1 cellular context compared by ENCODE assay signal in the genomic region with DNA sequence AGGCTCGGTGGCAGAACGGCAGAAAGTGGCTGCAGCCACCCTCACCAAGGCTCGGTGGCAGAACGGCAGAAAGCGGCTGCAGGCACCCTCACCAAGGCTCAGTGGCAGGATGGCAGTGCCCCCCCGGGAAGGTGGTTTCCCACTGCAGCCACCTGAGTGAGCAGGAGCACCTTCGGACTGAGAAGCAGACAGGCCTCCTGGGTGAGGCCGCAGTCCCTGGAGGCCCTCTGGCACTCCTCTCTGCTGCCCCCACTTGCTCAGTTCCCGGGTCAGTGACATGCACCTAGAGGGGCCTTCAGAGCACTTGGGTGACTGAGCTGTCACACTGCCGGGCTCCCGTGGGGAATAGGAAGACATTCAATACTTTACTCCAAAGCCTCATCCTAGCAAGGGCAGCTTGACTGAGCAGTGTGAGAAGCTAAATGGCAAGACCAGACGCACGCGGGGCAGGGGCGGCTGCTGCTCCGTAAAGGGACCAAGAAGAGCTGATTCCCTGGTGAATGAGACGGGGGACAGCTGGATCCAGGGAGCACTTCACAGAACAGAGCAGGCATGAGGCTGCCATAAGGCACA.
TF ChIP-seq lines count a peak whose summit lies in the region.

No MANE protein-coding gene starts in this region.

TF ChIP-seq in GM23338, 12 proteins besides CTCF, POLR2A, EP300 and RAD21 (continued from another document):
- TF ChIP-seq, protein P1, sequence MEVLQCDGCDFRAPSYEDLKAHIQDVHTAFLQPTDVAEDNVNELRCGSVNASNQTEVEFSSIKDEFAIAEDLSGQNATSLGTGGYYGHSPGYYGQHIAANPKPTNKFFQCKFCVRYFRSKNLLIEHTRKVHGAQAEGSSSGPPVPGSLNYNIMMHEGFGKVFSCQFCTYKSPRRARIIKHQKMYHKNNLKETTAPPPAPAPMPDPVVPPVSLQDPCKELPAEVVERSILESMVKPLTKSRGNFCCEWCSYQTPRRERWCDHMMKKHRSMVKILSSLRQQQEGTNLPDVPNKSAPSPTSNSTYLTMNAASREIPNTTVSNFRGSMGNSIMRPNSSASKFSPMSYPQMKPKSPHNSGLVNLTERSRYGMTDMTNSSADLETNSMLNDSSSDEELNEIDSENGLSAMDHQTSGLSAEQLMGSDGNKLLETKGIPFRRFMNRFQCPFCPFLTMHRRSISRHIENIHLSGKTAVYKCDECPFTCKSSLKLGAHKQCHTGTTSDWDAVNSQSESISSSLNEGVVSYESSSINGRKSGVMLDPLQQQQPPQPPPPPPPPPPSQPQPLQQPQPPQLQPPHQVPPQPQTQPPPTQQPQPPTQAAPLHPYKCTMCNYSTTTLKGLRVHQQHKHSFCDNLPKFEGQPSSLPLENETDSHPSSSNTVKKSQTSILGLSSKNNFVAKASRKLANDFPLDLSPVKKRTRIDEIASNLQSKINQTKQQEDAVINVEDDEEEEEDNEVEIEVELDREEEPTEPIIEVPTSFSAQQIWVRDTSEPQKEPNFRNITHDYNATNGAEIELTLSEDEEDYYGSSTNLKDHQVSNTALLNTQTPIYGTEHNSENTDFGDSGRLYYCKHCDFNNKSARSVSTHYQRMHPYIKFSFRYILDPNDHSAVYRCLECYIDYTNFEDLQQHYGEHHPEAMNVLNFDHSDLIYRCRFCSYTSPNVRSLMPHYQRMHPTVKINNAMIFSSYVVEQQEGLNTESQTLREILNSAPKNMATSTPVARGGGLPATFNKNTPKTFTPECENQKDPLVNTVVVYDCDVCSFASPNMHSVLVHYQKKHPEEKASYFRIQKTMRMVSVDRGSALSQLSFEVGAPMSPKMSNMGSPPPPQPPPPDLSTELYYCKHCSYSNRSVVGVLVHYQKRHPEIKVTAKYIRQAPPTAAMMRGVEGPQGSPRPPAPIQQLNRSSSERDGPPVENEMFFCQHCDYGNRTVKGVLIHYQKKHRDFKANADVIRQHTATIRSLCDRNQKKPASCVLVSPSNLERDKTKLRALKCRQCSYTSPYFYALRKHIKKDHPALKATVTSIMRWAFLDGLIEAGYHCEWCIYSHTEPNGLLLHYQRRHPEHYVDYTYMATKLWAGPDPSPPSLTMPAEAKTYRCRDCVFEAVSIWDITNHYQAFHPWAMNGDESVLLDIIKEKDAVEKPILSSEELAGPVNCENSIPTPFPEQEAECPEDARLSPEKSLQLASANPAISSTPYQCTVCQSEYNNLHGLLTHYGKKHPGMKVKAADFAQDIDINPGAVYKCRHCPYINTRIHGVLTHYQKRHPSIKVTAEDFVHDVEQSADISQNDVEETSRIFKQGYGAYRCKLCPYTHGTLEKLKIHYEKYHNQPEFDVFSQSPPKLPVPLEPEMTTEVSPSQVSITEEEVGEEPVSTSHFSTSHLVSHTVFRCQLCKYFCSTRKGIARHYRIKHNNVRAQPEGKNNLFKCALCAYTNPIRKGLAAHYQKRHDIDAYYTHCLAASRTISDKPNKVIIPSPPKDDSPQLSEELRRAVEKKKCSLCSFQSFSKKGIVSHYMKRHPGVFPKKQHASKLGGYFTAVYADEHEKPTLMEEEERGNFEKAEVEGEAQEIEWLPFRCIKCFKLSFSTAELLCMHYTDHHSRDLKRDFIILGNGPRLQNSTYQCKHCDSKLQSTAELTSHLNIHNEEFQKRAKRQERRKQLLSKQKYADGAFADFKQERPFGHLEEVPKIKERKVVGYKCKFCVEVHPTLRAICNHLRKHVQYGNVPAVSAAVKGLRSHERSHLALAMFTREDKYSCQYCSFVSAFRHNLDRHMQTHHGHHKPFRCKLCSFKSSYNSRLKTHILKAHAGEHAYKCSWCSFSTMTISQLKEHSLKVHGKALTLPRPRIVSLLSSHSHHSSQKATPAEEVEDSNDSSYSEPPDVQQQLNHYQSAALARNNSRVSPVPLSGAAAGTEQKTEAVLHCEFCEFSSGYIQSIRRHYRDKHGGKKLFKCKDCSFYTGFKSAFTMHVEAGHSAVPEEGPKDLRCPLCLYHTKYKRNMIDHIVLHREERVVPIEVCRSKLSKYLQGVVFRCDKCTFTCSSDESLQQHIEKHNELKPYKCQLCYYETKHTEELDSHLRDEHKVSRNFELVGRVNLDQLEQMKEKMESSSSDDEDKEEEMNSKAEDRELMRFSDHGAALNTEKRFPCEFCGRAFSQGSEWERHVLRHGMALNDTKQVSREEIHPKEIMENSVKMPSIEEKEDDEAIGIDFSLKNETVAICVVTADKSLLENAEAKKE (CRISPR knock-in tag; IDR thresholded peaks at IDR 0.05): no peak
- TF ChIP-seq JUNB (IDR thresholded peaks at IDR 0.05; ENCODE audit: unreplicated experiment): no peak
- TF ChIP-seq, protein P2, sequence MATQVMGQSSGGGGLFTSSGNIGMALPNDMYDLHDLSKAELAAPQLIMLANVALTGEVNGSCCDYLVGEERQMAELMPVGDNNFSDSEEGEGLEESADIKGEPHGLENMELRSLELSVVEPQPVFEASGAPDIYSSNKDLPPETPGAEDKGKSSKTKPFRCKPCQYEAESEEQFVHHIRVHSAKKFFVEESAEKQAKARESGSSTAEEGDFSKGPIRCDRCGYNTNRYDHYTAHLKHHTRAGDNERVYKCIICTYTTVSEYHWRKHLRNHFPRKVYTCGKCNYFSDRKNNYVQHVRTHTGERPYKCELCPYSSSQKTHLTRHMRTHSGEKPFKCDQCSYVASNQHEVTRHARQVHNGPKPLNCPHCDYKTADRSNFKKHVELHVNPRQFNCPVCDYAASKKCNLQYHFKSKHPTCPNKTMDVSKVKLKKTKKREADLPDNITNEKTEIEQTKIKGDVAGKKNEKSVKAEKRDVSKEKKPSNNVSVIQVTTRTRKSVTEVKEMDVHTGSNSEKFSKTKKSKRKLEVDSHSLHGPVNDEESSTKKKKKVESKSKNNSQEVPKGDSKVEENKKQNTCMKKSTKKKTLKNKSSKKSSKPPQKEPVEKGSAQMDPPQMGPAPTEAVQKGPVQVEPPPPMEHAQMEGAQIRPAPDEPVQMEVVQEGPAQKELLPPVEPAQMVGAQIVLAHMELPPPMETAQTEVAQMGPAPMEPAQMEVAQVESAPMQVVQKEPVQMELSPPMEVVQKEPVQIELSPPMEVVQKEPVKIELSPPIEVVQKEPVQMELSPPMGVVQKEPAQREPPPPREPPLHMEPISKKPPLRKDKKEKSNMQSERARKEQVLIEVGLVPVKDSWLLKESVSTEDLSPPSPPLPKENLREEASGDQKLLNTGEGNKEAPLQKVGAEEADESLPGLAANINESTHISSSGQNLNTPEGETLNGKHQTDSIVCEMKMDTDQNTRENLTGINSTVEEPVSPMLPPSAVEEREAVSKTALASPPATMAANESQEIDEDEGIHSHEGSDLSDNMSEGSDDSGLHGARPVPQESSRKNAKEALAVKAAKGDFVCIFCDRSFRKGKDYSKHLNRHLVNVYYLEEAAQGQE (IDR thresholded peaks at IDR 0.05; ENCODE audit: unreplicated experiment): no peak
- TF ChIP-seq STAT1 (IDR thresholded peaks at IDR 0.05; ENCODE audit: unreplicated experiment): no peak
- no peak for TF ChIP-seq CREB1 (CRISPR knock-in tag; IDR thresholded peaks at IDR 0.05; ENCODE audit: low read depth)
- TF ChIP-seq EZH2 (IDR thresholded peaks at IDR 0.05; ENCODE audit: low read depth, unreplicated experiment): no peak
- TF ChIP-seq ZNF114 (CRISPR knock-in tag; IDR thresholded peaks at IDR 0.05): no peak
